In genomic region chr10:24900888-24901685, GRCh38 we compare ENCODE assay signal across 8 cellular contexts. TPM values are rescaled to one million over a fixed set of nuclear protein-coding genes. Genes with fewer than 3 reads are reported as not detected.
DNase-seq lines count a peak whose midpoint lies in the region; ATAC-seq and TF ChIP-seq lines count a peak whose summit lies in the region.

No MANE protein-coding gene starts in this region.

- DNase-seq in RPMI7951 (ENCODE audit: low read depth) (peak; percentile 42), left kidney (ENCODE audit: low read depth, low spot score) (peak; percentile 26), DMS 273 treated with DMSO at 0.1 percent for 48 hours (lab: John Stamatoyannopoulos, UW) (no peak), HEK293T (ENCODE audit: extremely low spot score) (no peak), psoas muscle (no peak), G401 (ENCODE audit: low spot score) (no peak)

- ATAC-seq in GM19023 (IDR thresholded peaks at IDR 0.05; ENCODE audit: unreplicated experiment) (peak; percentile 78), HG02840 (IDR thresholded peaks at IDR 0.05; ENCODE audit: low FRiP score, unreplicated experiment) (peak; percentile 73), psoas muscle (no peak)

- H3K9me3 ChIP-seq in psoas muscle = no peaks in the 10 kb centered on the region

- no peaks in the 10 kb centered on the region for H3K27me3 ChIP-seq in psoas muscle (ENCODE audit: insufficient read depth in 3 of 3, low read length in 2 of 3)

- POLR2A ChIA-PET in HEK293T (lab: Yijun Ruan, JAX) = no interaction called here

- 84 to 88% (median 84%) methylated on average over 7 of the region's 7 CpGs for WGBS in psoas muscle, 3 donors

- CTCF ChIA-PET in HEK293T (lab: Yijun Ruan, JAX) = interaction anchor here (0.7 to 0.8 kb wide), 3 partner anchors 10 to 284 kb away, joined by 3 read pairs; no protein-coding TSS in a partner anchor

- no peak overlapping the region for H3K4me3 ChIP-seq in psoas muscle

- no peak for TF ChIP-seq CTCF in psoas muscle (IDR thresholded peaks at IDR 0.05)

- no peak overlapping the region for H3K27ac ChIP-seq in psoas muscle

- no peaks in the 10 kb centered on the region for H3K36me3 ChIP-seq in psoas muscle (ENCODE audit: insufficient read depth in 1 of 2, low read depth in 1 of 2)

- intact Hi-C loops in psoas muscle (cut with DNase I) = no loop called here

- in situ Hi-C loops in G401 (cut with HindIII; ENCODE audit: low sequenced_read_pairs) = no loop called here

- H3K4me1 ChIP-seq in psoas muscle = peaks cover 15% of the 10 kb centered on the region

TF ChIP-seq in HEK293T, 16 proteins besides CTCF, POLR2A, EP300 and RAD21:
- TF ChIP-seq ELF4 (IDR thresholded peaks at IDR 0.05) = no peak
- no peak for TF ChIP-seq FOXM1 (IDR thresholded peaks at IDR 0.05; ENCODE audit: borderline replicate concordance)
- TF ChIP-seq FOXK2 (IDR thresholded peaks at IDR 0.05) = no peak
- TF ChIP-seq SP1 (IDR thresholded peaks at IDR 0.05) = no peak
- no peak for TF ChIP-seq PKNOX1 (IDR thresholded peaks at IDR 0.05)
- TF ChIP-seq ARNT (IDR thresholded peaks at IDR 0.05) = no peak
- no peak for TF ChIP-seq L3MBTL2 (conservative IDR thresholded peaks at IDR 0.05)
- no peak for TF ChIP-seq TARDBP (IDR thresholded peaks at IDR 0.05)
- TF ChIP-seq FOXA1 (IDR thresholded peaks at IDR 0.05) = no peak
- no peak for TF ChIP-seq BHLHE40 (IDR thresholded peaks at IDR 0.05; ENCODE audit: borderline replicate concordance)
- no peak for TF ChIP-seq ZNF384 (IDR thresholded peaks at IDR 0.05)
- no peak for TF ChIP-seq LEF1 (IDR thresholded peaks at IDR 0.05; ENCODE audit: borderline replicate concordance)
- TF ChIP-seq CTBP1 (IDR thresholded peaks at IDR 0.05; ENCODE audit: borderline replicate concordance) = no peak
- no peak for TF ChIP-seq HDGF (IDR thresholded peaks at IDR 0.05; ENCODE audit: borderline replicate concordance)
- no peak for TF ChIP-seq NFRKB (IDR thresholded peaks at IDR 0.05)

RNA-seq across cellular contexts. Expression of gene PRTFDC1, which starts 51.3 kb away (rescaled TPM):
- total RNA-seq in RPMI7951 (2014; rRNA removed; shearing (Covaris generic)) = not detected in 2 replicates
- total RNA-seq in psoas muscle = under 1 TPM; 0.17 to 0.84 (median 0.46) TPM
- under 1 TPM; 0.14 to 0.51 (median 0.43) TPM for polyA plus RNA-seq in psoas muscle
- total RNA-seq in G401 (2014; rRNA removed; shearing (Covaris generic)) = 32.6 and 46.6 TPM in 2 replicates

Comparison
In these comparisons a context has a peak if more than half of its experiments do, and no peak if none do; other contexts are left out.
1. ATAC-seq: peak in GM19023 (single experiment) and HG02840 (single experiment); none in psoas muscle (0 of 4).
2. DNase-seq: peak in RPMI7951 (single experiment) and left kidney (single experiment); none in DMS 273 treated with DMSO at 0.1 percent for 48 hours (single experiment), HEK293T (single experiment), psoas muscle (0 of 2) and G401 (single experiment).
3. RNA of gene PRTFDC1, which starts 51.3 kb away (total RNA-seq): 32.6 to 46.6 TPM in G401; 0.17 to 0.84 TPM in psoas muscle and not detected in RPMI7951; every median in the first group is over 10 times any median in the second.